ENCODE assay signal across 8 cellular contexts in the genomic region with DNA sequence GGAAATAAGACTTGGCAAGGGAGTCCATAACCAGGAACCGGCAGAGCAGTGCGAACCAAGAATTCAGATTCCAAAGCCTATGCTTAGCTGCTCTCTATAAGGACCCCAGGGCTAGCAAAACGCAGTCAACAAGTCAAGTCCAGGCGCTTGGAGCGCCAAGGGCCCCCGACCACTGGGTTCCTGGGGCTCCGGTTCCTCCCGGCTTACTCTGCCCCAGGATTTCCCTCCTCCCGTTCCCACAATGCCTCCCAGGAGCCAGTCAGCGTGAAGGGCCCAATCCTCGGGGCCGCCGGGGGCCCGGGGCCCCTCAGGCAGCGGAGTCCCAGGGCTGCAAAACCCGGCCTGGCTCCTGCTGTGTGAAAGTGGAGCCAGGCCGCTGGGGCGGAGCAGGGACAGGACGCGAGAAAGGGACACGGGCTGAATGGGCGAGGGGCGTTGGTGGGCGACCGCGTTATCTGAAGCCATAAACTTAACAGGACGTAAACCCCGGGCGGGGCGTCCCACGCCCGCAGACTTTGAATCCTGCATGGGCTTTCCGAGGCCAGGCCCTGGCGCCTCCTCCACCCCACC. TPM values are rescaled to one million over a fixed set of nuclear protein-coding genes. Genes with fewer than 3 reads are reported as not detected.
DNase-seq lines count a peak whose midpoint lies in the region; ATAC-seq and TF ChIP-seq lines count a peak whose summit lies in the region.

No MANE protein-coding gene starts in this region.

- TF ChIP-seq CTCF in BE2C (IDR thresholded peaks at IDR 0.05; ENCODE audit: low read depth, low read length) (no peak), HCT116 (IDR thresholded peaks at IDR 0.05 in 2 of 3, conservative IDR thresholded peaks at IDR 0.05 in 1 of 3; ENCODE audit: borderline replicate concordance in 1 of 3, insufficient read depth in 1 of 3, low read depth in 2 of 3, low read length in 2 of 3) (no peak), fibroblast of pulmonary artery (IDR thresholded peaks at IDR 0.05; ENCODE audit: low read length, missing control alignments) (no peak), natural killer cell (IDR thresholded peaks at IDR 0.05) (no peak)

- intact Hi-C loops in HCT116 (cut with micrococcal nuclease) = no loop called here
- intact Hi-C loops in activated T-helper 1 cell treated with anti-CD3 and anti-CD28 coated beads, Interleukin-12 subunit alpha, Interleukin-12 subunit beta, Interleukin-2, Interleukin-4 antibody, amounts not matched to agents 30 ng/mL and 10 ng/mL and 1 ng/mL, durations not matched to agents 14 hours and 24 hours and 36 hours (cut with micrococcal nuclease) = no loop called here
- intact Hi-C loops in natural killer cell (cut with micrococcal nuclease) = no loop called here

- peaks cover 2% of the 10 kb centered on the region for H3K27me3 Mint-ChIP-seq in activated T-helper 1 cell treated with anti-CD3 and anti-CD28 coated beads, Interleukin-12 subunit alpha, Interleukin-12 subunit beta, Interleukin-2, Interleukin-4 antibody, amounts not matched to agents 30 ng/mL and 10 ng/mL and 1 ng/mL, durations not matched to agents 14 hours and 24 hours and 36 hours (ENCODE audit: insufficient read depth)
- peaks cover 0 to 28% of the 10 kb centered on the region in 2 donors for H3K27me3 Mint-ChIP-seq in natural killer cell (ENCODE audit: low read depth in 2 of 2)

- no peaks in the 10 kb centered on the region for H3K36me3 ChIP-seq in BE2C
- peaks cover 20 to 33% of the 10 kb centered on the region in 2 experiments for H3K36me3 ChIP-seq in HCT116 (ENCODE audit: control insufficient read depth in 1 of 2, insufficient read depth in 2 of 2, low read length in 2 of 2)

- H3K9me3 ChIP-seq in BE2C (no peaks in the 10 kb centered on the region; the same call in 1 of the 2 replicates), HCT116 (ENCODE audit: control insufficient read depth in 1 of 2, insufficient read depth in 1 of 2, low read depth in 1 of 2, low read length in 2 of 2) (no peaks in the 10 kb centered on the region)

- no TSS peak for BruUV-seq in HCT116 (replicated peaks; lab: Mats Ljungman, UMichigan)

- H3K4me3 ChIP-seq in BE2C (ENCODE audit: low read depth, low read length) (peak overlapping the region; percentile 40), HCT116 (replicated peaks in 1 of 2; ENCODE audit: low read depth in 1 of 2, low read length in 2 of 2) (peak overlapping the region; percentile 91 to 97), fibroblast of pulmonary artery (replicated peaks; ENCODE audit: low read depth, low read length) (peak overlapping the region; percentile 46)

- peak overlapping the region; percentile 91 for H3K9ac ChIP-seq in HCT116 (ENCODE audit: low read length)

- peaks cover 31% of the 10 kb centered on the region; the same call in 1 of the 2 replicates for H4K20me1 ChIP-seq in HCT116 (ENCODE audit: insufficient read depth)

- H3K4me1 ChIP-seq in BE2C (peaks cover 16% of the 10 kb centered on the region), HCT116 (ENCODE audit: control insufficient read depth in 1 of 2, insufficient read depth in 2 of 2, low read length in 2 of 2) (peaks cover 58 to 77% of the 10 kb centered on the region in 2 experiments)

- H3K36me3 Mint-ChIP-seq in activated T-helper 1 cell treated with anti-CD3 and anti-CD28 coated beads, Interleukin-12 subunit alpha, Interleukin-12 subunit beta, Interleukin-2, Interleukin-4 antibody, amounts not matched to agents 30 ng/mL and 10 ng/mL and 1 ng/mL, durations not matched to agents 14 hours and 24 hours and 36 hours (ENCODE audit: low read depth) = no peaks in the 10 kb centered on the region
- no peaks in the 10 kb centered on the region for H3K36me3 Mint-ChIP-seq in natural killer cell

- H3K4me1 Mint-ChIP-seq in activated T-helper 1 cell treated with anti-CD3 and anti-CD28 coated beads, Interleukin-12 subunit alpha, Interleukin-12 subunit beta, Interleukin-2, Interleukin-4 antibody, amounts not matched to agents 30 ng/mL and 10 ng/mL and 1 ng/mL, durations not matched to agents 14 hours and 24 hours and 36 hours (ENCODE audit: low read depth) = peaks cover 4% of the 10 kb centered on the region
- H3K4me1 Mint-ChIP-seq in natural killer cell = peaks cover 0 to 20% of the 10 kb centered on the region in 2 donors

- TF ChIP-seq POLR2A in HCT116 (IDR thresholded peaks at IDR 0.05; ENCODE audit: borderline replicate concordance, extremely low read depth, insufficient read depth, insufficient read length) = no peak

- POLR2A ChIA-PET in HCT116 (lab: Charles Lee) = interaction anchor here (2.4 to 18.0 kb wide), 8 partner anchors 8 to 77 kb away, joined by 12 to 379 read pairs (median 59); partner anchors contain the start of gene KRT18

- H3K79me2 ChIP-seq in HCT116 (ENCODE audit: insufficient read depth, low read length) = peaks cover 62% of the 10 kb centered on the region

- H3K9me2 ChIP-seq in HCT116 (ENCODE audit: insufficient read depth) = no peaks in the 10 kb centered on the region

- no peak overlapping the region for H3K4me3 Mint-ChIP-seq in activated T-helper 1 cell treated with anti-CD3 and anti-CD28 coated beads, Interleukin-12 subunit alpha, Interleukin-12 subunit beta, Interleukin-2, Interleukin-4 antibody, amounts not matched to agents 30 ng/mL and 10 ng/mL and 1 ng/mL, durations not matched to agents 14 hours and 24 hours and 36 hours
- H3K4me3 Mint-ChIP-seq in natural killer cell = peak overlapping the region; percentile 21

- TF ChIP-seq RAD21 in HCT116 (IDR thresholded peaks at IDR 0.05; ENCODE audit: low read depth) = no peak

- H3K27me3 ChIP-seq in BE2C = no peaks in the 10 kb centered on the region
- H3K27me3 ChIP-seq in HCT116 (ENCODE audit: insufficient read depth, low read length) = no peaks in the 10 kb centered on the region

- no peaks in the 10 kb centered on the region for H3K9me3 Mint-ChIP-seq in activated T-helper 1 cell treated with anti-CD3 and anti-CD28 coated beads, Interleukin-12 subunit alpha, Interleukin-12 subunit beta, Interleukin-2, Interleukin-4 antibody, amounts not matched to agents 30 ng/mL and 10 ng/mL and 1 ng/mL, durations not matched to agents 14 hours and 24 hours and 36 hours
- no peaks in the 10 kb centered on the region for H3K9me3 Mint-ChIP-seq in natural killer cell

- peak; percentile 84 for DNase-seq in BE2C
- DNase-seq in HCT116 (ENCODE audit: low read depth, low spot score) = no peak
- DNase-seq in NCI-H69 (lab: John Stamatoyannopoulos, UW) = peak; percentile 96
- DNase-seq in activated T-helper 1 cell treated with anti-CD3 and anti-CD28 coated beads, Interleukin-12 subunit alpha, Interleukin-12 subunit beta, Interleukin-2, Interleukin-4 antibody, amounts not matched to agents 30 ng/mL and 10 ng/mL and 1 ng/mL, durations not matched to agents 14 hours and 24 hours and 36 hours (ENCODE audit: low spot score) = peak; percentile 8
- DNase-seq in fibroblast of pulmonary artery (ENCODE audit: low read depth) = peak; percentile 82
- DNase-seq in natural killer cell = peak; percentile 44
- DNase-seq in stromal cell of bone marrow (ENCODE audit: low read depth) = peak; percentile 32
- no peak for DNase-seq in hepatic stellate cell (ENCODE audit: low spot score)

- RAD21 ChIA-PET in HCT116 (lab: Charles Lee; ENCODE audit: low non-redundant PET in 1 of 2, low total read pairs in 2 of 2, uncharacterized antibody in 2 of 2, unreplicated experiment in 2 of 2) = interaction anchor here in 1 of 2 experiments (0.6 to 2.4 kb wide), 3 partner anchors 18 to 42 kb away, joined by 3 to 19 read pairs (median 3); no protein-coding TSS in a partner anchor

- ATAC-seq in HCT116 (peak; percentile 12), natural killer cell (peak; percentile 70 to 88 (median 85))

- no peak overlapping the region for H3K27ac Mint-ChIP-seq in activated T-helper 1 cell treated with anti-CD3 and anti-CD28 coated beads, Interleukin-12 subunit alpha, Interleukin-12 subunit beta, Interleukin-2, Interleukin-4 antibody, amounts not matched to agents 30 ng/mL and 10 ng/mL and 1 ng/mL, durations not matched to agents 14 hours and 24 hours and 36 hours
- H3K27ac Mint-ChIP-seq in natural killer cell = peak overlapping the region in 1 of 2 donors; percentile 58

- CTCF ChIA-PET in HCT116 (lab: Charles Lee) = interaction anchor here (1.7 to 4.4 kb wide), 2 partner anchors 77 kb away, joined by 5 to 51 read pairs; no protein-coding TSS in a partner anchor

- peak overlapping the region; percentile 82 for H3K27ac ChIP-seq in HCT116 (ENCODE audit: low read depth, low read length)

- peak overlapping the region; percentile 75 for H3K4me2 ChIP-seq in HCT116 (ENCODE audit: low read length)

- no peak overlapping the region for H2AFZ ChIP-seq in HCT116 (ENCODE audit: low read depth, low read length, poor library complexity, severe bottlenecking)

TF ChIP-seq in HCT116, 20 proteins besides CTCF, POLR2A, EP300 and RAD21 (continues in another document):
- TF ChIP-seq CBX3 (IDR thresholded peaks at IDR 0.05; ENCODE audit: low read depth) (no peak), EZH2phosphoT487 (IDR thresholded peaks at IDR 0.05; ENCODE audit: borderline replicate concordance) (no peak)

RNA-seq across cellular contexts. Expression of gene KRT8, which starts 1.5 kb away (rescaled TPM):
- polyA plus RNA-seq in BE2C (2012; ENCODE audit: insufficient read depth, insufficient read length, low read depth) = 20.8 TPM
- 1,655 TPM for total RNA-seq in HCT116 (2021; ENCODE audit: unreplicated experiment)
- 1,805 and 2,066 TPM in 2 replicates for polyA plus RNA-seq in HCT116 (2012)
- total RNA-seq in activated T-helper 1 cell treated with anti-CD3 and anti-CD28 coated beads, Interleukin-12 subunit alpha, Interleukin-12 subunit beta, Interleukin-2, Interleukin-4 antibody, amounts not matched to agents 30 ng/mL and 10 ng/mL and 1 ng/mL, durations not matched to agents 14 hours and 24 hours and 36 hours = 0.23 TPM in 1 of 2 replicates, not detected in the other
- under 1 TPM in 2 of 3 donors, not detected in 1; 0.24 to 0.25 TPM for total RNA-seq in natural killer cell

RNA-seq across cellular contexts. Expression of gene KRT18, which starts 45.5 kb away (rescaled TPM):
- 3.5 TPM for polyA plus RNA-seq in BE2C (2012; ENCODE audit: insufficient read depth, insufficient read length, low read depth)
- 1,229 TPM for total RNA-seq in HCT116 (2021; ENCODE audit: unreplicated experiment)
- polyA plus RNA-seq in HCT116 (2012) = 1,596 and 1,648 TPM in 2 replicates
- 3.2 and 3.9 TPM in 2 replicates for total RNA-seq in activated T-helper 1 cell treated with anti-CD3 and anti-CD28 coated beads, Interleukin-12 subunit alpha, Interleukin-12 subunit beta, Interleukin-2, Interleukin-4 antibody, amounts not matched to agents 30 ng/mL and 10 ng/mL and 1 ng/mL, durations not matched to agents 14 hours and 24 hours and 36 hours
- 1 to 10 TPM in 1 of 3 donors, under 1 TPM in 1, not detected in 1; 0.24 to 2.5 TPM for total RNA-seq in natural killer cell

RNA-seq across cellular contexts. Expression of gene KRT78, which starts 54.6 kb away (rescaled TPM):
- polyA plus RNA-seq in BE2C (2012; ENCODE audit: insufficient read depth, insufficient read length, low read depth) = not detected
- total RNA-seq in HCT116 (2021; ENCODE audit: unreplicated experiment) (not detected), natural killer cell (not detected)
- polyA plus RNA-seq in HCT116 (2012) = 0.06 TPM in 1 of 2 replicates, not detected in the other
- total RNA-seq in activated T-helper 1 cell treated with anti-CD3 and anti-CD28 coated beads, Interleukin-12 subunit alpha, Interleukin-12 subunit beta, Interleukin-2, Interleukin-4 antibody, amounts not matched to agents 30 ng/mL and 10 ng/mL and 1 ng/mL, durations not matched to agents 14 hours and 24 hours and 36 hours = not detected in 2 replicates

Comparison
In these comparisons a context has a peak if more than half of its experiments do, and no peak if none do; other contexts are left out.
1. DNase-seq: peak in BE2C (single experiment), NCI-H69 (single experiment), activated T-helper 1 cell treated with anti-CD3 and anti-CD28 coated beads, Interleukin-12 subunit alpha, Interleukin-12 subunit beta, Interleukin-2, Interleukin-4 antibody, amounts not matched to agents 30 ng/mL and 10 ng/mL and 1 ng/mL, durations not matched to agents 14 hours and 24 hours and 36 hours (single experiment), fibroblast of pulmonary artery (single experiment), natural killer cell (single experiment) and stromal cell of bone marrow (single experiment); none in HCT116 (single experiment) and hepatic stellate cell (single experiment).
2. H3K4me3 ChIP-seq: peak in every context shown above with its lines; median percentile 94 in HCT116; 46 in fibroblast of pulmonary artery; 40 in BE2C.
3. RNA of gene KRT8, which starts 1.5 kb away (total RNA-seq): 1,655 TPM in HCT116 (single experiment); 0.24 to 0.25 TPM in natural killer cell and 0.23 TPM in activated T-helper 1 cell treated with anti-CD3 and anti-CD28 coated beads, Interleukin-12 subunit alpha, Interleukin-12 subunit beta, Interleukin-2, Interleukin-4 antibody, amounts not matched to agents 30 ng/mL and 10 ng/mL and 1 ng/mL, durations not matched to agents 14 hours and 24 hours and 36 hours; every median in the first group is over 1,000 times any median in the second.
4. RNA of gene KRT18, which starts 45.5 kb away (total RNA-seq): 1,229 TPM in HCT116 (single experiment); 3.2 to 3.9 TPM in activated T-helper 1 cell treated with anti-CD3 and anti-CD28 coated beads, Interleukin-12 subunit alpha, Interleukin-12 subunit beta, Interleukin-2, Interleukin-4 antibody, amounts not matched to agents 30 ng/mL and 10 ng/mL and 1 ng/mL, durations not matched to agents 14 hours and 24 hours and 36 hours and 0.24 to 2.5 TPM in natural killer cell; every median in the first group is over 100 times any median in the second.